In the genomic region with DNA sequence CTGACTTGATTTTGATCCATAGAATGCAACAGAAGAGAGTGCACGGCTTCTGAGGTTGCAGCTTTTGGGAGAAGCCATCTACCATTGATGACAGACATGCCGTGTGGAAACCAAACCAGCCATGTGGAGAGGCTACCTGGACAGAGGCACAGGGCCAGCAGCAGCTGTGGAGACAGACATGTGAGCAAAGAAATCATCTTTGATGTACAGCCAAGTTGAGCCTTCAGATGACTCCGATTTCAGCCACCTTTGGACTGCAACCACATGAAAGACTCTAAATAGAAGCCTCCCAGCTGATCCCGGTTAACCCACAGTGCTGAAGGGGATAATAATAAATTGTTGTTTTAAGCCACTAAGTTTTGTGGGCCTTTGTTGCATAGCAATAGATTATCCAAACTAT, we compare ENCODE assay signal across 18 cellular contexts. TPM values are rescaled to one million over a fixed set of nuclear protein-coding genes. Genes with fewer than 3 reads are reported as not detected.
A peak's percentile ranks its signal among the peaks of the same experiment; 100 is the strongest.
DNase-seq lines count a peak whose midpoint lies in the region; ATAC-seq, FAIRE-seq and TF ChIP-seq lines count a peak whose summit lies in the region.
"Had no signal": no experiment of that assay in that cellular context is flagged by ENCODE, and none has a peak within 500 bp of the region (broad histone marks: within the 10 kb centered on the region; RNA-seq: fewer than 3 reads in every experiment).

No MANE protein-coding gene starts in this region.

- FAIRE-seq in urothelium cell line (lab: Jason Lieb, UNC) (no peak), GM12892 (lab: Jason Lieb, UNC) (no peak)
- FAIRE-seq: GM19239, K562 had no signal

- H3K9ac ChIP-seq in OCI-LY1 (ENCODE audit: low read length) (no peak overlapping the region; the same call in 1 of the 2 replicates), liver (ENCODE audit: low read depth in 1 of 2, low read length in 2 of 2) (no peak overlapping the region)

- no peak for ATAC-seq in GM21723 (IDR thresholded peaks at IDR 0.05; ENCODE audit: unreplicated experiment)
- ATAC-seq: K562, PC-3 had no signal

- no peaks in the 10 kb centered on the region for H4K20me1 ChIP-seq in OCI-LY1 (ENCODE audit: insufficient read depth, low read length)

- DNase-seq in LoVo (ENCODE audit: low spot score), result peak; percentile 51
- peak; percentile 43 for DNase-seq in urothelium cell line (ENCODE audit: low spot score)
- no peak for DNase-seq in GM12892 (ENCODE audit: insufficient read length)
- no peak for DNase-seq in NCI-H524 (lab: John Stamatoyannopoulos, UW)
- DNase-seq: DMS 273 treated with DMSO at 0.1 percent for 48 hours, HCEC 1CT, MV-4-11, NCI-H1417, NCI-H187 treated with DMSO at 0.1 percent for 48 hours, NCI-H2171 treated with DMSO at 0.1 percent for 48 hours, NCI-H526, PC-3 had no signal

- no peak overlapping the region; the same call in 1 of the 2 replicates for H3K4me2 ChIP-seq in OCI-LY1 (ENCODE audit: low read length)

- H3K9me3 ChIP-seq in OCI-LY1 (ENCODE audit: low read length), result no peaks in the 10 kb centered on the region
- no peaks in the 10 kb centered on the region for H3K9me3 ChIP-seq in liver (ENCODE audit: control insufficient read depth in 4 of 4, low read length in 3 of 4)
- H3K9me3 ChIP-seq: SJSA1 had no signal

- H3K79me2 ChIP-seq in OCI-LY1 (ENCODE audit: insufficient read depth, low read length), result no peaks in the 10 kb centered on the region

- no peak for TF ChIP-seq CTCF in OCI-LY1 (IDR thresholded peaks at IDR 0.05; ENCODE audit: low read length)
- TF ChIP-seq CTCF in liver (IDR thresholded peaks at IDR 0.05; ENCODE audit: low read depth, low read length, missing input control), result no peak

- no peak for TF ChIP-seq POLR2A in GM12892 (IDR thresholded peaks at IDR 0.05; ENCODE audit: low read depth, low read length)

- H3F3A ChIP-seq in OCI-LY1 (ENCODE audit: insufficient read depth, low read length), result no peaks in the 10 kb centered on the region

- no peaks in the 10 kb centered on the region for H3K36me3 ChIP-seq in OCI-LY1 (ENCODE audit: insufficient read depth, low read length)
- no peaks in the 10 kb centered on the region for H3K36me3 ChIP-seq in liver (ENCODE audit: control insufficient read depth in 4 of 4, insufficient read depth in 3 of 4, low read depth in 1 of 4, low read length in 3 of 4)
- H3K36me3 ChIP-seq: SJSA1 had no signal

- H3K27ac ChIP-seq in OCI-LY1 (ENCODE audit: low read depth, low read length, poor library complexity, severe bottlenecking), result peak overlapping the region; percentile 59
- no peak overlapping the region for H3K27ac ChIP-seq in liver (ENCODE audit: low read depth in 1 of 2, low read length in 2 of 2)
- H3K27ac ChIP-seq: SJSA1 had no signal

- H3K4me3 ChIP-seq in OCI-LY1 (ENCODE audit: low read depth, low read length, poor library complexity, severe bottlenecking) (no peak overlapping the region), liver (ENCODE audit: low read depth in 1 of 3, low read length in 3 of 3) (no peak overlapping the region)
- H3K4me3 ChIP-seq: K562, SJSA1 had no signal

- 33% methylated on average over 4 of the region's 4 CpGs for WGBS in liver

- peak; percentile 5 to 13 for TF ChIP-seq RAD21 in liver (IDR thresholded peaks at IDR 0.05)

- no peaks in the 10 kb centered on the region for H3K27me3 ChIP-seq in OCI-LY1 (ENCODE audit: insufficient read depth, low read length)
- H3K27me3 ChIP-seq in liver (ENCODE audit: control insufficient read depth in 4 of 4, insufficient read depth in 4 of 4, low read length in 3 of 4), result peaks cover 0 to 4% (median 0%) of the 10 kb centered on the region in 4 donors

- H3K4me1 ChIP-seq in OCI-LY1 (ENCODE audit: insufficient read depth, low read length, severe bottlenecking) (peaks cover 45% of the 10 kb centered on the region), liver (ENCODE audit: control insufficient read depth in 4 of 4, insufficient read depth in 4 of 4, low read length in 3 of 4) (peaks cover 0 to 6% (median 5%) of the 10 kb centered on the region in 4 donors)

- H3K9me2 ChIP-seq in OCI-LY1 (ENCODE audit: low read depth, low read length), result no peaks in the 10 kb centered on the region

- H2AFZ ChIP-seq in OCI-LY1 (ENCODE audit: low read length), result no peak overlapping the region

TF ChIP-seq in liver, 16 proteins besides CTCF, POLR2A, EP300 and RAD21:
- peak; percentile 78 for TF ChIP-seq HNF4G (IDR thresholded peaks at IDR 0.05)
- no peak for TF ChIP-seq GABPA (IDR thresholded peaks at IDR 0.05 in 1 of 2, conservative IDR thresholded peaks at IDR 0.05 in 1 of 2)
- TF ChIP-seq SP1 (IDR thresholded peaks at IDR 0.05), result peak; percentile 66
- peak; percentile 80 to 89 for TF ChIP-seq HNF4A (conservative IDR thresholded peaks at IDR 0.05)
- TF ChIP-seq JUND (IDR thresholded peaks at IDR 0.05), result no peak
- TF ChIP-seq FOXA2 (IDR thresholded peaks at IDR 0.05), result no peak
- TF ChIP-seq, protein P1, sequence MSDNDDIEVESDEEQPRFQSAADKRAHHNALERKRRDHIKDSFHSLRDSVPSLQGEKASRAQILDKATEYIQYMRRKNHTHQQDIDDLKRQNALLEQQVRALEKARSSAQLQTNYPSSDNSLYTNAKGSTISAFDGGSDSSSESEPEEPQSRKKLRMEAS (IDR thresholded peaks at IDR 0.05), result peak; percentile 70
- peak; percentile 39 to 47 for TF ChIP-seq RXRA (IDR thresholded peaks at IDR 0.05)
- TF ChIP-seq EGR1 (IDR thresholded peaks at IDR 0.05; ENCODE audit: low read depth in 2 of 2), result no peak
- TF ChIP-seq, protein P2, sequence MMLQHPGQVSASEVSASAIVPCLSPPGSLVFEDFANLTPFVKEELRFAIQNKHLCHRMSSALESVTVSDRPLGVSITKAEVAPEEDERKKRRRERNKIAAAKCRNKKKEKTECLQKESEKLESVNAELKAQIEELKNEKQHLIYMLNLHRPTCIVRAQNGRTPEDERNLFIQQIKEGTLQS (IDR thresholded peaks at IDR 0.05), result no peak
- TF ChIP-seq, protein P3, sequence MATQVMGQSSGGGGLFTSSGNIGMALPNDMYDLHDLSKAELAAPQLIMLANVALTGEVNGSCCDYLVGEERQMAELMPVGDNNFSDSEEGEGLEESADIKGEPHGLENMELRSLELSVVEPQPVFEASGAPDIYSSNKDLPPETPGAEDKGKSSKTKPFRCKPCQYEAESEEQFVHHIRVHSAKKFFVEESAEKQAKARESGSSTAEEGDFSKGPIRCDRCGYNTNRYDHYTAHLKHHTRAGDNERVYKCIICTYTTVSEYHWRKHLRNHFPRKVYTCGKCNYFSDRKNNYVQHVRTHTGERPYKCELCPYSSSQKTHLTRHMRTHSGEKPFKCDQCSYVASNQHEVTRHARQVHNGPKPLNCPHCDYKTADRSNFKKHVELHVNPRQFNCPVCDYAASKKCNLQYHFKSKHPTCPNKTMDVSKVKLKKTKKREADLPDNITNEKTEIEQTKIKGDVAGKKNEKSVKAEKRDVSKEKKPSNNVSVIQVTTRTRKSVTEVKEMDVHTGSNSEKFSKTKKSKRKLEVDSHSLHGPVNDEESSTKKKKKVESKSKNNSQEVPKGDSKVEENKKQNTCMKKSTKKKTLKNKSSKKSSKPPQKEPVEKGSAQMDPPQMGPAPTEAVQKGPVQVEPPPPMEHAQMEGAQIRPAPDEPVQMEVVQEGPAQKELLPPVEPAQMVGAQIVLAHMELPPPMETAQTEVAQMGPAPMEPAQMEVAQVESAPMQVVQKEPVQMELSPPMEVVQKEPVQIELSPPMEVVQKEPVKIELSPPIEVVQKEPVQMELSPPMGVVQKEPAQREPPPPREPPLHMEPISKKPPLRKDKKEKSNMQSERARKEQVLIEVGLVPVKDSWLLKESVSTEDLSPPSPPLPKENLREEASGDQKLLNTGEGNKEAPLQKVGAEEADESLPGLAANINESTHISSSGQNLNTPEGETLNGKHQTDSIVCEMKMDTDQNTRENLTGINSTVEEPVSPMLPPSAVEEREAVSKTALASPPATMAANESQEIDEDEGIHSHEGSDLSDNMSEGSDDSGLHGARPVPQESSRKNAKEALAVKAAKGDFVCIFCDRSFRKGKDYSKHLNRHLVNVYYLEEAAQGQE (IDR thresholded peaks at IDR 0.05), result peak; percentile 22

RNA-seq across cellular contexts. Expression of a gene that starts 54.2 kb away (rescaled TPM):
- total RNA-seq in liver, result 10 to 100 TPM; 18.3 to 30.6 TPM
- polyA plus RNA-seq in liver, result 10 to 100 TPM; 17.0 TPM
- polyA plus RNA-seq in GM12892 (2012; ENCODE audit: missing spikeins), result 38.4 TPM

Comparison
In these comparisons a context has a peak if more than half of its experiments do, and no peak if none do; other contexts are left out.
1. DNase-seq: peak in LoVo (single experiment) and urothelium cell line (single experiment); none in GM12892 (single experiment) and NCI-H524 (0 of 2).